ENCODE assay signal across 8 cellular contexts in genomic region chr2:65057391-65058052, GRCh38. TPM values are rescaled to one million over a fixed set of nuclear protein-coding genes. Genes with fewer than 3 reads are reported as not detected.
A peak's percentile ranks its signal among the peaks of the same experiment; 100 is the strongest.
DNase-seq lines count a peak whose midpoint lies in the region; ATAC-seq and TF ChIP-seq lines count a peak whose summit lies in the region.

No MANE protein-coding gene starts in this region.

- ATAC-seq in HG03432 (IDR thresholded peaks at IDR 0.05; ENCODE audit: unreplicated experiment) (peak; percentile 23), lung (ENCODE audit: insufficient read depth, low FRiP score) (no peak), GM19328 (IDR thresholded peaks at IDR 0.05; ENCODE audit: unreplicated experiment) (no peak), HG03175 (IDR thresholded peaks at IDR 0.05; ENCODE audit: unreplicated experiment) (no peak)

- H3K9me3 ChIP-seq in lung (ENCODE audit: control insufficient read depth in 2 of 2, insufficient read depth in 1 of 2, low read length in 1 of 2) (no peaks in the 10 kb centered on the region), subcutaneous abdominal adipose tissue (ENCODE audit: control insufficient read depth in 5 of 5, low read length in 5 of 5) (no peaks in the 10 kb centered on the region)

- H3K27ac ChIP-seq in brain microvascular endothelial cell: no peak overlapping the region
- H3K27ac ChIP-seq in lung (ENCODE audit: low read depth in 1 of 2, low read length in 1 of 2): peak overlapping the region; percentile 34 to 55
- peak overlapping the region; percentile 82 for H3K27ac ChIP-seq in subcutaneous abdominal adipose tissue (ENCODE audit: low read depth, low read length)

- H3K4me1 ChIP-seq in lung (ENCODE audit: control insufficient read depth in 2 of 2, insufficient read depth in 2 of 2, low read length in 2 of 2): peaks cover 5 to 11% of the 10 kb centered on the region in 2 donors
- peaks cover 2 to 76% (median 67%) of the 10 kb centered on the region in 5 donors for H3K4me1 ChIP-seq in subcutaneous abdominal adipose tissue (ENCODE audit: control insufficient read depth in 5 of 5, insufficient read depth in 5 of 5, low read length in 5 of 5)

- peak overlapping the region in 4 of 5 donors; percentile 80 to 81 (median 81) for H3K9ac ChIP-seq in subcutaneous abdominal adipose tissue (ENCODE audit: low read length in 5 of 5)

- DNase-seq in GM13976 (ENCODE audit: low spot score) (peak; percentile 71), RPMI8226 (peak; percentile 80), brain microvascular endothelial cell (no peak), lung (ENCODE audit: low spot score) (no peak)

- WGBS in lung, 2 donors: 36 to 40% methylated on average over 6 of the region's 6 CpGs

- H3K36me3 ChIP-seq in brain microvascular endothelial cell (replicated peaks): no peaks in the 10 kb centered on the region
- H3K36me3 ChIP-seq in lung (ENCODE audit: control insufficient read depth in 2 of 2, insufficient read depth in 2 of 2, low read length in 2 of 2): no peaks in the 10 kb centered on the region
- no peaks in the 10 kb centered on the region for H3K36me3 ChIP-seq in subcutaneous abdominal adipose tissue (ENCODE audit: control insufficient read depth in 5 of 5, insufficient read depth in 5 of 5, low read length in 5 of 5)

- H3K4me3 ChIP-seq in brain microvascular endothelial cell (ENCODE audit: low read depth, low read length) (peak overlapping the region; percentile 76), lung (no peak overlapping the region), subcutaneous abdominal adipose tissue (ENCODE audit: low read depth in 1 of 5, low read length in 5 of 5) (peak overlapping the region; percentile 77 to 92 (median 88))

- TF ChIP-seq CTCF in GM13976 (IDR thresholded peaks at IDR 0.05; ENCODE audit: borderline replicate concordance, control extremely low read depth, extremely low read depth, insufficient read depth, missing control alignments): no peak
- TF ChIP-seq CTCF in brain microvascular endothelial cell (IDR thresholded peaks at IDR 0.05; ENCODE audit: low read depth, low read length, missing control alignments): no peak
- TF ChIP-seq CTCF in lung (IDR thresholded peaks at IDR 0.05; ENCODE audit: control extremely low read depth, extremely low read depth): no peak

- in situ Hi-C loops in GM13976 (cut with MboI; ENCODE audit: low sequenced_read_pairs, unreplicated experiment) (no loop called here), brain microvascular endothelial cell (cut with HindIII; ENCODE audit: low pct_ligation_motif_present, low sequenced_read_pairs) (no loop called here)

- H3K27me3 ChIP-seq in brain microvascular endothelial cell (replicated peaks) (no peaks in the 10 kb centered on the region), lung (ENCODE audit: control insufficient read depth, insufficient read depth) (no peaks in the 10 kb centered on the region), subcutaneous abdominal adipose tissue (ENCODE audit: control insufficient read depth in 5 of 5, insufficient read depth in 4 of 5, low read length in 5 of 5) (no peaks in the 10 kb centered on the region)

RNA-seq across cellular contexts. Expression of gene CEP68, which starts 1.3 kb away (rescaled TPM):
- total RNA-seq in lung: 10 to 100 TPM; 11.5 to 28.9 TPM
- 1 to 10 TPM; 3.5 to 6.1 TPM for polyA plus RNA-seq in lung

Comparison
In these comparisons a context has a peak if more than half of its experiments do, and no peak if none do; other contexts are left out.
1. DNase-seq: peak in GM13976 (single experiment) and RPMI8226 (single experiment); none in brain microvascular endothelial cell (single experiment) and lung (single experiment).